ENCODE assay signal across 19 cellular contexts in the genomic region with DNA sequence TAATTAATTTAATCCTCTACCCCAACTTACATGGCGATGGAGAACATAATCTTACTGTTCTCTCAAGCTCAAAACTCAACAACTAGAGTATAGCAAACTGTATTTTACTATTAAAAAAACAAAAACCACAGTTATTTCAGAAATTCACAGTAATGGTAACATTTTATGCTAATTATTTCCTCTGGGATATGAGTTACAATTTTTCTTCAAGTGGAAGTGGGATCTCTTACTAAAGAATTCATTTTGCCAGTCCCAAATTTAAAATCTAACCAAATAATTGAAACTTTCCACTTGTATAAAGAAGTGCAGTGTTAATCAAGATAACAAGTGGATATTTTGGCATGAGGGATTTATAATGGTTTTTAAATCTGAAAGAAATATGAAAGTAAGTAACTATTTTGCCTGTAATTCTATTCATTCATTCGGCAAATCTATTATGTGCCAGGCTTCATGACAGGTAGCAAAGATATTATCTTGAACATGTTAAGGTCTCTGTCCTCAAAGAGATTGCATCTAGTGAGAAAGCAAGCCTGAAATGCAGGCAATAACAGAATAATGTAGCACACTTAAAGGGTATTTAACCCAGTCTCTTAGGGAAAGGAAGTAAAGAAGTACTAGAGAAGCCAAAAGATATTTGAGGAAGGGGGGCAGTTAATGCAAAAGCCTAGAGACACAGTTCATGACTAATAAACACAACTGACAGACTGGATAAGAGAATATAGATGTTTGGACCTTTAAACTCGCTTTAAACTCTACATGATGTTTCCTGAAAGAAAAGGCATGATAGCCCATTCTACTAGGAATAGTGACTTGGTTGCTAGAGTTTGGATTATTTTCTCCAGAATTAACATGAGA. TPM values are rescaled to one million over a fixed set of nuclear protein-coding genes. Genes with fewer than 3 reads are reported as not detected.
DNase-seq lines count a peak whose midpoint lies in the region; ATAC-seq, FAIRE-seq and TF ChIP-seq lines count a peak whose summit lies in the region.
"Had no signal": no experiment of that assay in that cellular context is flagged by ENCODE, and none has a peak within 500 bp of the region (broad histone marks: within the 10 kb centered on the region; RNA-seq: fewer than 3 reads in every experiment).

No MANE protein-coding gene starts in this region.

- no peak for TF ChIP-seq CTCF in GM12878 (IDR thresholded peaks at IDR 0.05 in 2 of 3, conservative IDR thresholded peaks at IDR 0.05 in 1 of 3; ENCODE audit: control insufficient read depth in 2 of 3, extremely low read depth in 1 of 3, insufficient read depth in 1 of 3, low read depth in 3 of 3, low read length in 3 of 3)
- no peak for TF ChIP-seq CTCF in pancreas (IDR thresholded peaks at IDR 0.05)
- TF ChIP-seq CTCF in colonic mucosa (IDR thresholded peaks at IDR 0.05), result no peak

- H2AFZ ChIP-seq in GM12878 (ENCODE audit: control insufficient read depth, low read depth, low read length), result no peak overlapping the region

- no peak for TF ChIP-seq POLR2A in GM12878 (IDR thresholded peaks at IDR 0.05; ENCODE audit: low read depth, low read length)

- peaks cover 54% of the 10 kb centered on the region for H3K79me2 ChIP-seq in GM12878 (ENCODE audit: control insufficient read depth, insufficient read depth, low read length)

- POLR2A ChIA-PET in GM12878 (lab: Charles Lee), result interaction anchor here (1.0 to 3.7 kb wide), 4 partner anchors 12 to 42 kb away, joined by 3 to 21 read pairs (median 5); no protein-coding TSS in a partner anchor

- CTCF ChIA-PET in GM12878 (lab: Yijun Ruan, JAX), result interaction anchor here (0.6 to 2.0 kb wide), 6 partner anchors 29 to 1167 kb away, joined by 3 to 8 read pairs (median 4); no protein-coding TSS in a partner anchor

- no TSS peak for BruUV-seq in GM12878 (replicated peaks; lab: Mats Ljungman, UMichigan)

- DNase-seq in GM03348 (ENCODE audit: low spot score) (peak; percentile 14), Kasumi-1 (lab: John Stamatoyannopoulos, UW) (peak; percentile 46 to 48), GM12878 (ENCODE audit: low read depth, low spot score) (no peak), pancreas (no peak), colonic mucosa (no peak), DMS 273 treated with DMSO at 0.1 percent for 48 hours (lab: John Stamatoyannopoulos, UW) (no peak)
- no peak for DNase-seq in effector CD8-positive, alpha-beta T cell (lab: John Stamatoyannopoulos, UW)
- DNase-seq: activated CD4-positive, alpha-beta T cell treated with anti-CD3 and anti-CD28 coated beads for 1 hour; activated naive CD4-positive, alpha-beta T cell treated with anti-CD3 and anti-CD28 coated beads for 36 hours; activated T-cell treated with anti-CD3 and anti-CD28 coated beads, Interleukin-2, amount 50 U/mL, for 4 hours; amygdala; MM.1S; NCI-H1930; NCI-H226; nephron progenitor cell; SJCRH30; stimulated activated CD4-positive, alpha-beta T cell treated with anti-CD3 and anti-CD28 coated beads, Interleukin-4, amount 100 ng/mL, for 4 hours; T-helper 9 cell had no signal

- H3K27ac ChIP-seq in GM12878 (ENCODE audit: control insufficient read depth, insufficient read depth) (peak overlapping the region; percentile 65), pancreas (no peak overlapping the region), colonic mucosa (no peak overlapping the region)
- H3K27ac ChIP-seq: SJCRH30 had no signal

- H3K36me3 ChIP-seq in GM12878 (ENCODE audit: control insufficient read depth in 2 of 2, insufficient read depth in 2 of 2, low read length in 1 of 2), result no peaks in the 10 kb centered on the region
- H3K36me3 ChIP-seq in pancreas, result no peaks in the 10 kb centered on the region
- no peaks in the 10 kb centered on the region for H3K36me3 ChIP-seq in colonic mucosa
- H3K36me3 ChIP-seq: SJCRH30 had no signal

- intact Hi-C loops in GM12878 (cut with micrococcal nuclease; ENCODE audit: unreplicated experiment) (no loop called here), pancreas (cut with DNase I) (no loop called here), colonic mucosa (cut with DNase I) (no loop called here)

- peak overlapping the region; percentile 13; the same call in 1 of the 2 replicates for H3K4me2 ChIP-seq in GM12878 (ENCODE audit: control insufficient read depth, insufficient read depth)

- H3K4me3 ChIP-seq in GM12878, result no peak overlapping the region
- H3K4me3 ChIP-seq in pancreas, result no peak overlapping the region
- H3K4me3 ChIP-seq in colonic mucosa, result no peak overlapping the region
- H3K4me3 ChIP-seq: SJCRH30 had no signal

- H3K27me3 ChIP-seq in GM12878 (replicated peaks in 1 of 2; ENCODE audit: control insufficient read depth in 2 of 2, insufficient read depth in 2 of 2, low read length in 1 of 2) (no peaks in the 10 kb centered on the region), pancreas (no peaks in the 10 kb centered on the region), colonic mucosa (no peaks in the 10 kb centered on the region)
- H3K27me3 ChIP-seq: SJCRH30 had no signal

- H3K9me3 ChIP-seq in GM12878 (replicated peaks; ENCODE audit: control insufficient read depth, insufficient read depth, low read length) (peaks cover 3% of the 10 kb centered on the region; the same call in 2 of the 3 replicates), pancreas (no peaks in the 10 kb centered on the region), colonic mucosa (no peaks in the 10 kb centered on the region)
- H3K9me3 ChIP-seq: SJCRH30 had no signal

- no peaks in the 10 kb centered on the region for H4K20me1 ChIP-seq in GM12878 (ENCODE audit: control insufficient read depth, insufficient read depth)

- SMC1A ChIA-PET in GM12878 (lab: Charles Lee; ENCODE audit: uncharacterized antibody, unreplicated experiment), result interaction anchor here (0.7 to 4.2 kb wide), 10 partner anchors 10 to 55 kb away, joined by 3 to 44 read pairs (median 4); no protein-coding TSS in a partner anchor

- H3K9ac ChIP-seq in GM12878 (ENCODE audit: control insufficient read depth, insufficient read depth, low read length) (no peak overlapping the region), colonic mucosa (ENCODE audit: low read depth in 2 of 2, low read length in 2 of 2) (no peak overlapping the region)

- H3K4me1 ChIP-seq in GM12878 (ENCODE audit: control insufficient read depth, insufficient read depth, low read length), result peaks cover 18% of the 10 kb centered on the region
- H3K4me1 ChIP-seq in pancreas, result peaks cover 0 to 4% (median 0%) of the 10 kb centered on the region in 3 donors
- no peaks in the 10 kb centered on the region for H3K4me1 ChIP-seq in colonic mucosa
- H3K4me1 ChIP-seq: SJCRH30 had no signal

- FAIRE-seq in GM12878 (lab: Jason Lieb, UNC), result no peak
- FAIRE-seq in pancreas (lab: Jason Lieb, UNC), result peak; percentile 56

- in situ Hi-C loops in GM12878 (cut with MboI), result no loop called here

- ATAC-seq in GM12878 (no peak), pancreas (no peak)
- ATAC-seq: activated T-cell treated with anti-CD3 and anti-CD28 coated beads, Interleukin-2, amount 50 U/mL, for 4 hours; esophagus mucosa had no signal

- RAD21 ChIA-PET in GM12878 (lab: Charles Lee; ENCODE audit: unreplicated experiment), result interaction anchor here (0.7 to 1.9 kb wide), 9 partner anchors 16 to 144 kb away, joined by 3 to 6 read pairs (median 3); a partner anchor contains a TSS

- 96% methylated on average over 3 of the region's 3 CpGs for WGBS in GM12878 (ENCODE audit: insufficient coverage, insufficient replicate concordance, low lambda C conversion rate, missing lambda C conversion rate)
- WGBS in pancreas, 2 donors, result 79 to 84% methylated on average over 3 of the region's 3 CpGs

- no peak for TF ChIP-seq EP300 in GM12878 (IDR thresholded peaks at IDR 0.05; ENCODE audit: borderline replicate concordance in 1 of 2, control insufficient read depth in 1 of 2, low read depth in 2 of 2, low read length in 2 of 2)

- no peak for TF ChIP-seq RAD21 in GM12878 (IDR thresholded peaks at IDR 0.05; ENCODE audit: insufficient read depth, low read depth, low read length)

RNA-seq across cellular contexts. Expression of a gene that starts 44.0 kb away (rescaled TPM):
- total RNA-seq in GM12878 (2013; cell fraction: nucleolus; rRNA removed), result 292 and 310 TPM in 2 replicates
- total RNA-seq in GM12878 (2014; rRNA removed) (43.7 and 56.1 TPM in 2 replicates), GM12878 (2014; rRNA removed; fragmentation: Illumina TruSeq; extraction: Trizol) (92.8 and 93.7 TPM in 2 replicates), GM12878 (2021) (50.7 and 52.0 TPM in 2 replicates), pancreas (10 to 100 TPM in 4 of 6 donors, 1 to 10 TPM in 2; 8.9 to 21.0 (median 12.5) TPM), colonic mucosa (10 to 100 TPM; 39.5 to 50.5 TPM)
- 29.8 TPM for polyA plus RNA-seq in GM12878 (2011; ENCODE audit: low read depth)
- polyA plus RNA-seq in GM12878 (2011; rRNA removed) (129 and 131 TPM in 2 replicates), GM12878 (2014; fragmentation: Illumina TruSeq; extraction: Trizol) (98.9 and 117 TPM in 2 replicates), GM12878 (2014; fragmentation: Nextera tagmentation; extraction: Ambion mirVana) (10 to 100 TPM; 41.3 to 42.5 TPM), GM12878 (2014; rRNA removed) (37.7 and 47.3 TPM in 2 replicates), GM12878 (2016; fragmentation: Nextera tagmentation; extraction: Ambion mirVana) (10 to 100 TPM; 63.6 to 69.5 TPM), pancreas (10 to 100 TPM in 1 of 2 donors, 1 to 10 TPM in 1; 7.9 to 11.1 TPM)
- polyA plus RNA-seq in GM12878 (2011; cell fraction: cytosol; rRNA removed), result 71.4 and 104 TPM in 2 replicates
- polyA plus RNA-seq in GM12878 (2011; cell fraction: nucleus; rRNA removed), result 62.7 and 82.1 TPM in 2 replicates
- 35.8 and 44.5 TPM in 2 replicates for polyA plus RNA-seq in GM12878 (2012)
- polyA minus RNA-seq in GM12878 (2011; rRNA and poly(A)+ RNA removed), result 214 and 256 TPM in 2 replicates
- polyA minus RNA-seq in GM12878 (2011; cell fraction: cytosol; rRNA and poly(A)+ RNA removed), result 46.5 and 53.7 TPM in 2 replicates
- 57.2 and 77.2 TPM in 2 replicates for polyA minus RNA-seq in GM12878 (2011; cell fraction: nucleus; rRNA and poly(A)+ RNA removed)

RNA-seq across cellular contexts. Expression of a gene that starts 47.6 kb away (rescaled TPM):
- total RNA-seq in GM12878 (2013; cell fraction: nucleolus; rRNA removed), result 56.9 and 67.2 TPM in 2 replicates
- total RNA-seq in GM12878 (2014; rRNA removed) (25.9 and 26.4 TPM in 2 replicates), GM12878 (2014; rRNA removed; fragmentation: Illumina TruSeq; extraction: Trizol) (21.3 and 22.0 TPM in 2 replicates), GM12878 (2021) (21.1 and 21.3 TPM in 2 replicates), pancreas (10 to 100 TPM; 12.5 to 26.8 (median 15.4) TPM), colonic mucosa (10 to 100 TPM; 42.0 to 51.8 TPM)
- 14.3 TPM for polyA plus RNA-seq in GM12878 (2011; ENCODE audit: low read depth)
- polyA plus RNA-seq in GM12878 (2011; rRNA removed) (42.8 and 52.1 TPM in 2 replicates), GM12878 (2014; fragmentation: Illumina TruSeq; extraction: Trizol) (22.5 and 25.0 TPM in 2 replicates), GM12878 (2014; fragmentation: Nextera tagmentation; extraction: Ambion mirVana) (1 to 10 TPM; 5.2 to 9.5 TPM), GM12878 (2014; rRNA removed) (20.0 and 22.9 TPM in 2 replicates), GM12878 (2016; fragmentation: Nextera tagmentation; extraction: Ambion mirVana) (10 to 100 TPM; 21.2 to 21.4 TPM), pancreas (10 to 100 TPM; 10.6 to 14.8 TPM)
- polyA plus RNA-seq in GM12878 (2011; cell fraction: cytosol; rRNA removed), result 19.6 and 25.2 TPM in 2 replicates
- 40.3 and 42.7 TPM in 2 replicates for polyA plus RNA-seq in GM12878 (2011; cell fraction: nucleus; rRNA removed)
- 16.0 and 16.4 TPM in 2 replicates for polyA plus RNA-seq in GM12878 (2012)
- polyA minus RNA-seq in GM12878 (2011; rRNA and poly(A)+ RNA removed), result 30.0 and 30.9 TPM in 2 replicates
- polyA minus RNA-seq in GM12878 (2011; cell fraction: cytosol; rRNA and poly(A)+ RNA removed), result 10.4 and 16.2 TPM in 2 replicates
- 15.7 and 29.7 TPM in 2 replicates for polyA minus RNA-seq in GM12878 (2011; cell fraction: nucleus; rRNA and poly(A)+ RNA removed)

Comparison
In these comparisons a context has a peak if more than half of its experiments do, and no peak if none do; other contexts are left out.
1. DNase-seq: peak in GM03348 (single experiment) and Kasumi-1 (2 of 2); none in GM12878 (single experiment), pancreas (0 of 6), colonic mucosa (single experiment), DMS 273 treated with DMSO at 0.1 percent for 48 hours (single experiment) and effector CD8-positive, alpha-beta T cell (single experiment).